Comparison of ENCODE assay signal across 24 cellular contexts in the genomic region with DNA sequence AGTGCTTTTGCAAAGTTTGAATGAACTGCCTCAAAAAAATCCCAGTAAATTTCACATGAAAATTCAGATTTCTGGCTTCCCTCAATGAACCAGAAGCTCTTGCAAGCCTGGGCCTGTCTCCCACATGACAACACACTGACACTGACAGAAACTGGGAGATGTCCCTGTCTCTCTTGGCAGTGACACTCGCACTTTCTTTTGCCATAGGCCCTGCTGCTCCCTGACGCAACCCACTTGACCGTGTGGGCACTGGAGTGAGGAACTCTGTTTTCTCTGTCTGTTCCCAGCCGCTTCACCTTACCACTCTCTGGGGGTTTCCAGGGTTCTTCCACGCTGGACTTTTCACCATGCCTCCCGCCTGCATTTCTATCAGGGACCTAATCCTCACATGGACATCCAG.
"Had no signal": no experiment of that assay in that cellular context is flagged by ENCODE, and none has a peak within 500 bp of the region (broad histone marks: within the 10 kb centered on the region; RNA-seq: fewer than 3 reads in every experiment).

No MANE protein-coding gene starts in this region.

- H3K27me3 ChIP-seq: body of pancreas, dorsolateral prefrontal cortex, right lobe of liver, transverse colon had no signal

- H3K4me3 ChIP-seq: body of pancreas, coronary artery, dorsolateral prefrontal cortex, lung, neural progenitor cell, right lobe of liver, transverse colon had no signal

- DNase-seq: activated CD4-positive, alpha-beta T cell treated with anti-CD3 and anti-CD28 coated beads for 1 hour; activated CD4-positive, alpha-beta T cell treated with anti-CD3 and anti-CD28 coated beads, Interleukin-2, amount 10 ng/mL, durations not matched to agents 7 days and 5 days; activated CD8-positive, alpha-beta T cell treated with anti-CD3 and anti-CD28 coated beads for 36 hours; activated naive CD4-positive, alpha-beta T cell; activated T-cell treated with anti-CD3 and anti-CD28 coated beads, Interleukin-2, amount 50 U/mL, for 48 hours; body of pancreas; dorsolateral prefrontal cortex; effector memory CD8-positive, alpha-beta T cell; hypothalamus; immature natural killer cell; kidney; naive thymus-derived CD4-positive, alpha-beta T cell; posterior cingulate gyrus; stimulated activated CD4-positive, alpha-beta T cell treated with anti-CD3 and anti-CD28 coated beads, Interleukin-2, amount 100 ng/mL, for 48 hours; stimulated activated naive CD4-positive, alpha-beta T cell treated with Interleukin-2 at 50 U/mL for 16 hours; T-helper 17 cell; T1000; transverse colon had no signal

- ATAC-seq: activated CD8-positive, alpha-beta T cell treated with anti-CD3 and anti-CD28 coated beads for 36 hours; activated naive CD4-positive, alpha-beta T cell treated with anti-CD3 and anti-CD28 coated beads, Interleukin-2, amount 50 U/mL, for 72 hours; body of pancreas; effector memory CD8-positive, alpha-beta T cell; naive thymus-derived CD4-positive, alpha-beta T cell; T-helper 17 cell; WTC11 had no signal

- H3K27ac ChIP-seq: body of pancreas, coronary artery, neural progenitor cell, right lobe of liver, transverse colon had no signal

- H3K36me3 ChIP-seq: neural progenitor cell, right lobe of liver, transverse colon had no signal

- H3K9me3 ChIP-seq: body of pancreas, right lobe of liver, transverse colon had no signal

- H3K9ac ChIP-seq: neural progenitor cell had no signal

- H3K4me2 ChIP-seq: neural progenitor cell had no signal

- FAIRE-seq: kidney had no signal

- H2AFZ ChIP-seq: neural progenitor cell had no signal

- H3K4me1 ChIP-seq: neural progenitor cell had no signal
